In genomic region chr1:215082532-215083407, GRCh38 we compare ENCODE assay signal across 9 cellular contexts. TPM values are rescaled to one million over a fixed set of nuclear protein-coding genes. Genes with fewer than 3 reads are reported as not detected.
A peak's percentile ranks its signal among the peaks of the same experiment; 100 is the strongest.
DNase-seq lines count a peak whose midpoint lies in the region; ATAC-seq and TF ChIP-seq lines count a peak whose summit lies in the region.
"Had no signal": no experiment of that assay in that cellular context is flagged by ENCODE, and none has a peak within 500 bp of the region (broad histone marks: within the 10 kb centered on the region; RNA-seq: fewer than 3 reads in every experiment).

KCNK2 (plus strand) TSS chr1:215082737; CDS start chr1:215083386, 649 bp downstream.

- TF ChIP-seq CTCF in BJ (IDR thresholded peaks at IDR 0.05; ENCODE audit: insufficient read depth, low read depth, low read length) (no peak), GM13977 (IDR thresholded peaks at IDR 0.05; ENCODE audit: extremely low read depth, insufficient read depth, missing control alignments) (no peak)

- in situ Hi-C loops in GM13977 (cut with MboI; ENCODE audit: low pct_unique_long_range_greater_than_20kb, low sequenced_read_pairs, unreplicated experiment), result no loop called here

- peak within 1 kb of the TSS; percentile 39 for H3K27ac ChIP-seq in cingulate gyrus (ENCODE audit: low read depth, low read length)

- peak within 1 kb of the TSS in 1 of 10 donors; percentile 68 for H3K27ac Mint-ChIP-seq in naive thymus-derived CD8-positive, alpha-beta T cell

- ATAC-seq in naive thymus-derived CD8-positive, alpha-beta T cell, result no peak
- ATAC-seq: HCT116 had no signal

- peaks cover 0 to 13% (median 10%) of the 10 kb centered on the region in 4 donors for H3K4me1 Mint-ChIP-seq in naive thymus-derived CD8-positive, alpha-beta T cell

- H3K9me3 Mint-ChIP-seq in naive thymus-derived CD8-positive, alpha-beta T cell, result peaks cover 0 to 7% (median 0%) of the 10 kb centered on the region in 9 donors

- H3K27me3 Mint-ChIP-seq in naive thymus-derived CD8-positive, alpha-beta T cell, result peaks cover 22 to 85% (median 47%) of the 10 kb centered on the region in 5 donors

- DNase-seq in BJ (ENCODE audit: low read depth), result no peak
- DNase-seq in HuH-7 (ENCODE audit: low spot score), result peak; percentile 10
- DNase-seq in naive thymus-derived CD8-positive, alpha-beta T cell, result no peak
- no peak for DNase-seq in GM13977 (ENCODE audit: low spot score)
- no peak for DNase-seq in stimulated activated naive CD4-positive, alpha-beta T cell treated with Interleukin-2 at 50 U/mL for 16 hours (lab: John Stamatoyannopoulos, UW)
- DNase-seq in NK-92 treated with Interleukin-12 subunit alpha and Interleukin-12 subunit beta, amount 100 ng/mL, for 24 hours (lab: John Stamatoyannopoulos, UW), result no peak
- DNase-seq in DMS79 treated with DMSO at 0.1 percent for 48 hours (lab: John Stamatoyannopoulos, UW), result no peak

- POLR2A ChIA-PET in BJ (lab: Charles Lee), result no interaction called here
- POLR2A ChIA-PET in naive thymus-derived CD8-positive, alpha-beta T cell (lab: Charles Lee), result no interaction called here

- peak within 1 kb of the TSS in 6 of 10 donors; percentile 26 to 74 (median 54) for H3K4me3 Mint-ChIP-seq in naive thymus-derived CD8-positive, alpha-beta T cell

- no peaks in the 10 kb centered on the region for H3K36me3 ChIP-seq in BJ (ENCODE audit: control insufficient read depth, insufficient read depth, low read length)

- CTCF ChIA-PET in BJ (lab: Yijun Ruan, JAX), result interaction anchor here (1.0 kb wide), 1 partner anchor 422 kb away, joined by 3 read pairs; no protein-coding TSS in a partner anchor

- no peaks in the 10 kb centered on the region for H3K36me3 Mint-ChIP-seq in naive thymus-derived CD8-positive, alpha-beta T cell

- peak within 1 kb of the TSS; percentile 82 for H3K4me3 ChIP-seq in BJ (ENCODE audit: low read depth, low read length)

- no peaks in the 10 kb centered on the region for H3K27me3 ChIP-seq in BJ (ENCODE audit: control insufficient read depth, insufficient read depth, low read length)

RNA-seq across cellular contexts. Expression of gene KCNK2, which starts in this region (rescaled TPM):
- 23.9 and 29.9 TPM in 2 replicates for polyA plus RNA-seq in BJ (2011; rRNA removed)
- 15.3 and 17.8 TPM in 2 replicates for polyA minus RNA-seq in BJ (2011; rRNA and poly(A)+ RNA removed)
- total RNA-seq in naive thymus-derived CD8-positive, alpha-beta T cell, result not detected
- polyA plus RNA-seq in naive thymus-derived CD8-positive, alpha-beta T cell, result not detected

Comparison
In these comparisons a context has a peak if more than half of its experiments do, and no peak if none do; other contexts are left out.
1. RNA of gene KCNK2 (polyA plus RNA-seq): 23.9 to 29.9 TPM in BJ; not detected in naive thymus-derived CD8-positive, alpha-beta T cell; every median in the first group is over 10 times any median in the second.